Comparison of ENCODE assay signal across 9 cellular contexts in the genomic region with DNA sequence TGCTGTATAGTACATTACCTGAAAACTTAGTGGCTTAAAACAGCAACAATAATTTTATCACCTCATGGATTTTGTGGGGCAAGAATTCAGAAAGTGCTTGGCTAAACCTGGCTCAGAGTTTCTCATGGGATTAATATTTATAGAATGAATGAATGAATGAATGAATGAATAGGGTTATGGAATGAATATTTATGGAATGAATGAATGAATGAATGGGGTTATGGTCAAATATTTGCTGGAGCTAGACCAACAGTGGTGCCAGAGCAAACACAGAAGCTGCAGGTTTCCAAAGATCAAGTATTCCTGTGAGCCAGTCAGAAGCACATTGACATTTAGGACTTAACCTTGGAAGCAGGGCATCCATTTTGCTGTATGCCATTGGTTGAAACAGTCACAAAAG. TPM values are rescaled to one million over a fixed set of nuclear protein-coding genes. Genes with fewer than 3 reads are reported as not detected.
"Had no signal": no experiment of that assay in that cellular context is flagged by ENCODE, and none has a peak within 500 bp of the region (broad histone marks: within the 10 kb centered on the region; RNA-seq: fewer than 3 reads in every experiment).

No MANE protein-coding gene starts in this region.

- H3K27ac ChIP-seq: KMS-11 had no signal

- H3K4me2 ChIP-seq: GM23338, KMS-11 had no signal

- ATAC-seq: GM23338 had no signal

- DNase-seq: H9, HCEC 1CT, KBM-7 had no signal

- FAIRE-seq: H1, H54, HTR-8/SVneo had no signal

- H2AFZ ChIP-seq: GM23338 had no signal

- H3K4me3 ChIP-seq: GM23338 had no signal

- H3K9ac ChIP-seq: KMS-11 had no signal

RNA-seq across cellular contexts. Expression of a gene that starts 35.7 kb away (rescaled TPM):
- polyA plus RNA-seq: IgD-negative memory B cell had no signal
